Comparison of ENCODE assay signal across 9 cellular contexts in genomic region chr6:33787954-33788693, GRCh38. TPM values are rescaled to one million over a fixed set of nuclear protein-coding genes. Genes with fewer than 3 reads are reported as not detected.
DNase-seq lines count a peak whose midpoint lies in the region; ATAC-seq and TF ChIP-seq lines count a peak whose summit lies in the region.
"Had no signal": no experiment of that assay in that cellular context is flagged by ENCODE, and none has a peak within 500 bp of the region (broad histone marks: within the 10 kb centered on the region; RNA-seq: fewer than 3 reads in every experiment).

No MANE protein-coding gene starts in this region.

- peak overlapping the region; percentile 89 for H3K9ac ChIP-seq in muscle layer of colon (ENCODE audit: low read length)

- CTCF ChIA-PET in OCI-LY7 (lab: Charles Lee; ENCODE audit: unreplicated experiment) = no interaction called here

- WGBS in esophagus, 2 donors = 0% methylated on average over 39 to 53 of the region's 53 CpGs

- H3K4me1 ChIP-seq in OCI-LY7 (ENCODE audit: insufficient read depth, low read length, poor library complexity, severe bottlenecking) (peaks cover 23% of the 10 kb centered on the region), esophagus (ENCODE audit: control insufficient read depth in 2 of 2, insufficient read depth in 2 of 2, low read length in 1 of 2) (peaks cover 0 to 10% of the 10 kb centered on the region in 2 donors), muscle layer of colon (ENCODE audit: insufficient read depth, low read length) (peaks cover 39% of the 10 kb centered on the region)

- no peaks in the 10 kb centered on the region for H3K27me3 ChIP-seq in esophagus (ENCODE audit: control insufficient read depth in 1 of 2, insufficient read depth in 2 of 2, low read length in 2 of 2)
- H3K27me3 ChIP-seq in muscle layer of colon (ENCODE audit: control insufficient read depth in 1 of 2, insufficient read depth in 2 of 2, low read length in 2 of 2) = no peaks in the 10 kb centered on the region

- peak overlapping the region; percentile 52; the same call in 1 of the 2 replicates for H2AFZ ChIP-seq in OCI-LY7 (ENCODE audit: low read length)

- DNase-seq in AG10803 (ENCODE audit: low read depth) (peak; percentile 87), OCI-LY7 (ENCODE audit: low spot score) (peak; percentile 71)
- DNase-seq in activated T-cell treated with anti-CD3 and anti-CD28 coated beads, Interleukin-2, amount 50 U/mL, for 4 hours = peak; percentile 23
- DNase-seq in stimulated activated naive B cell treated with anti-CD40 and anti-IgM and Interleukin-4, amounts not matched to agents 10 μg/mL and 1 μg/mL and 100 μg/mL, for 72 hours = peak; percentile 57

- peak overlapping the region; percentile 94 for H3K27ac Mint-ChIP-seq in stimulated activated naive B cell treated with anti-CD40 and anti-IgM and Interleukin-4, amounts not matched to agents 10 μg/mL and 1 μg/mL and 100 μg/mL, for 72 hours

- H3K9me2 ChIP-seq in OCI-LY7 (ENCODE audit: insufficient read depth, low read length) = no peaks in the 10 kb centered on the region

- peaks cover 14% of the 10 kb centered on the region; the same call in 1 of the 2 replicates for H4K20me1 ChIP-seq in OCI-LY7 (ENCODE audit: insufficient read depth, low read length)

- no peaks in the 10 kb centered on the region for H3K27me3 Mint-ChIP-seq in activated T-cell treated with anti-CD3 and anti-CD28 coated beads, Interleukin-2, amount 50 U/mL, for 4 hours (ENCODE audit: low read depth)
- peaks cover 0 to under 1% of the 10 kb centered on the region in 2 donors for H3K27me3 Mint-ChIP-seq in stimulated activated naive B cell treated with anti-CD40 and anti-IgM and Interleukin-4, amounts not matched to agents 10 μg/mL and 1 μg/mL and 100 μg/mL, for 72 hours

- H3K4me3 ChIP-seq in AG10803 (ENCODE audit: low read length) (peak overlapping the region; percentile 71), OCI-LY7 (ENCODE audit: low read depth, low read length, poor library complexity, severe bottlenecking) (peak overlapping the region; percentile 93), esophagus (ENCODE audit: low read depth in 1 of 2, low read length in 2 of 2) (peak overlapping the region; percentile 87 to 91), muscle layer of colon (ENCODE audit: low read depth in 1 of 2, low read length in 2 of 2) (peak overlapping the region; percentile 60 to 88)

- ATAC-seq in GM18867 (IDR thresholded peaks at IDR 0.05; ENCODE audit: unreplicated experiment) = peak; percentile 49
- peak; percentile 46 for ATAC-seq in HG03066 (IDR thresholded peaks at IDR 0.05; ENCODE audit: low read depth, unreplicated experiment)
- peak; percentile 55 to 64 for ATAC-seq in activated T-cell treated with anti-CD3 and anti-CD28 coated beads, Interleukin-2, amount 50 U/mL, for 4 hours
- peak; percentile 69 to 75 for ATAC-seq in stimulated activated naive B cell treated with anti-CD40 and anti-IgM and Interleukin-4, amounts not matched to agents 10 μg/mL and 1 μg/mL and 100 μg/mL, for 72 hours (replicated peaks)

- POLR2A ChIA-PET in OCI-LY7 (lab: Charles Lee) = interaction anchor here (0.6 to 1.3 kb wide), 3 partner anchors 9 to 77 kb away, joined by 3 to 4 read pairs (median 4); partner anchors contain the start of gene UQCC2

- peaks cover 53% of the 10 kb centered on the region for H3K4me1 Mint-ChIP-seq in activated T-cell treated with anti-CD3 and anti-CD28 coated beads, Interleukin-2, amount 50 U/mL, for 4 hours (ENCODE audit: low read depth)
- H3K4me1 Mint-ChIP-seq in stimulated activated naive B cell treated with anti-CD40 and anti-IgM and Interleukin-4, amounts not matched to agents 10 μg/mL and 1 μg/mL and 100 μg/mL, for 72 hours = peaks cover 33 to 56% of the 10 kb centered on the region in 2 donors

- H3K4me3 Mint-ChIP-seq in activated T-cell treated with anti-CD3 and anti-CD28 coated beads, Interleukin-2, amount 50 U/mL, for 4 hours = peak overlapping the region; percentile 98
- H3K4me3 Mint-ChIP-seq in stimulated activated naive B cell treated with anti-CD40 and anti-IgM and Interleukin-4, amounts not matched to agents 10 μg/mL and 1 μg/mL and 100 μg/mL, for 72 hours = peak overlapping the region; percentile 86 to 91

- H3K36me3 ChIP-seq in OCI-LY7 (ENCODE audit: insufficient read depth, low read length) (peaks cover 35% of the 10 kb centered on the region), esophagus (ENCODE audit: control insufficient read depth in 2 of 2, insufficient read depth in 2 of 2, low read length in 1 of 2) (peaks cover 8 to 19% of the 10 kb centered on the region in 2 donors), muscle layer of colon (ENCODE audit: insufficient read depth, low read length) (peaks cover 26% of the 10 kb centered on the region)

- intact Hi-C loops in OCI-LY7 (cut with micrococcal nuclease; ENCODE audit: unreplicated experiment) = loop anchor here (5.0 kb wide), 1 partner anchor 364 kb away; no protein-coding TSS in a partner anchor

- peaks cover 20% of the 10 kb centered on the region; the same call in 1 of the 2 replicates for H3K79me2 ChIP-seq in OCI-LY7 (ENCODE audit: insufficient read depth, low read depth, low read length)

- H3K27ac ChIP-seq in OCI-LY7 (ENCODE audit: low read depth, low read length, poor library complexity, severe bottlenecking) (peak overlapping the region; percentile 60), esophagus (ENCODE audit: low read depth in 2 of 2, low read length in 1 of 2) (peak overlapping the region; percentile 92 to 97), muscle layer of colon (ENCODE audit: low read depth, low read length) (peak overlapping the region; percentile 94)

- BruUV-seq in OCI-LY7 (replicated peaks; lab: Mats Ljungman, UMichigan) = no TSS peak

- no peaks in the 10 kb centered on the region for H3K9me3 Mint-ChIP-seq in activated T-cell treated with anti-CD3 and anti-CD28 coated beads, Interleukin-2, amount 50 U/mL, for 4 hours
- no peaks in the 10 kb centered on the region for H3K9me3 Mint-ChIP-seq in stimulated activated naive B cell treated with anti-CD40 and anti-IgM and Interleukin-4, amounts not matched to agents 10 μg/mL and 1 μg/mL and 100 μg/mL, for 72 hours

- no peaks in the 10 kb centered on the region for H3K9me3 ChIP-seq in OCI-LY7 (ENCODE audit: low read length)
- no peaks in the 10 kb centered on the region for H3K9me3 ChIP-seq in esophagus (ENCODE audit: control insufficient read depth in 2 of 2, insufficient read depth in 1 of 2, low read depth in 1 of 2, low read length in 1 of 2)
- no peaks in the 10 kb centered on the region for H3K9me3 ChIP-seq in muscle layer of colon (ENCODE audit: low read length)

- peaks cover 23% of the 10 kb centered on the region for H3K36me3 Mint-ChIP-seq in activated T-cell treated with anti-CD3 and anti-CD28 coated beads, Interleukin-2, amount 50 U/mL, for 4 hours (ENCODE audit: insufficient read depth)
- peaks cover 24 to 32% of the 10 kb centered on the region in 2 donors for H3K36me3 Mint-ChIP-seq in stimulated activated naive B cell treated with anti-CD40 and anti-IgM and Interleukin-4, amounts not matched to agents 10 μg/mL and 1 μg/mL and 100 μg/mL, for 72 hours

- TF ChIP-seq CTCF in AG10803 (conservative IDR thresholded peaks at IDR 0.05; ENCODE audit: low read length) = no peak
- TF ChIP-seq CTCF in OCI-LY7 (conservative IDR thresholded peaks at IDR 0.05; ENCODE audit: low read length) = no peak

- H3K4me2 ChIP-seq in OCI-LY7 (ENCODE audit: low read length) = peak overlapping the region; percentile 69

RNA-seq across cellular contexts. Expression of gene LEMD2, which starts 0.8 kb away (rescaled TPM):
- total RNA-seq in OCI-LY7 (2014; rRNA removed; shearing (Covaris generic)) = 59.2 and 62.2 TPM in 2 replicates
- total RNA-seq in OCI-LY7 (2022) = 66.9 and 77.8 TPM in 2 replicates
- 10 to 100 TPM; 44.4 to 51.8 (median 49.5) TPM for total RNA-seq in activated T-cell treated with anti-CD3 and anti-CD28 coated beads, Interleukin-2, amount 50 U/mL, for 4 hours
- polyA plus RNA-seq in esophagus = 10 to 100 TPM; 39.8 to 43.2 TPM

RNA-seq across cellular contexts. Expression of gene MLN, which starts 15.7 kb away (rescaled TPM):
- not detected in 2 replicates for total RNA-seq in OCI-LY7 (2014; rRNA removed; shearing (Covaris generic))
- total RNA-seq in OCI-LY7 (2022) = not detected in 2 replicates
- not detected for total RNA-seq in activated T-cell treated with anti-CD3 and anti-CD28 coated beads, Interleukin-2, amount 50 U/mL, for 4 hours
- not detected for polyA plus RNA-seq in esophagus
- total RNA-seq: T-helper 2 cell treated with Interferon-gamma antibody and Interleukin-4, amounts not matched to agents 100 ng/mL and 5 ng/mL, for 36 hours had no signal

RNA-seq across cellular contexts. Expression of gene IP6K3, which starts 41.4 kb away (rescaled TPM):
- total RNA-seq in OCI-LY7 (2014; rRNA removed; shearing (Covaris generic)) = not detected in 2 replicates
- not detected in 2 replicates for total RNA-seq in OCI-LY7 (2022)
- total RNA-seq in activated T-cell treated with anti-CD3 and anti-CD28 coated beads, Interleukin-2, amount 50 U/mL, for 4 hours = not detected
- polyA plus RNA-seq in esophagus = under 1 TPM; 0.65 to 0.96 TPM
- total RNA-seq: T-helper 2 cell treated with Interferon-gamma antibody and Interleukin-4, amounts not matched to agents 100 ng/mL and 5 ng/mL, for 36 hours had no signal

Comparison
In these comparisons a context has a peak if more than half of its experiments do, and no peak if none do; other contexts are left out.
1. Peak in every context shown above with its lines: DNase-seq, ATAC-seq, H3K4me3 ChIP-seq and H3K27ac ChIP-seq.
2. DNase-seq: peak in every context shown above with its lines; median percentile 87 in AG10803; 71 in OCI-LY7; 57 in stimulated activated naive B cell treated with anti-CD40 and anti-IgM and Interleukin-4, amounts not matched to agents 10 μg/mL and 1 μg/mL and 100 μg/mL, for 72 hours; 23 in activated T-cell treated with anti-CD3 and anti-CD28 coated beads, Interleukin-2, amount 50 U/mL, for 4 hours.